ENCODE assay signal across 9 cellular contexts in the genomic region with DNA sequence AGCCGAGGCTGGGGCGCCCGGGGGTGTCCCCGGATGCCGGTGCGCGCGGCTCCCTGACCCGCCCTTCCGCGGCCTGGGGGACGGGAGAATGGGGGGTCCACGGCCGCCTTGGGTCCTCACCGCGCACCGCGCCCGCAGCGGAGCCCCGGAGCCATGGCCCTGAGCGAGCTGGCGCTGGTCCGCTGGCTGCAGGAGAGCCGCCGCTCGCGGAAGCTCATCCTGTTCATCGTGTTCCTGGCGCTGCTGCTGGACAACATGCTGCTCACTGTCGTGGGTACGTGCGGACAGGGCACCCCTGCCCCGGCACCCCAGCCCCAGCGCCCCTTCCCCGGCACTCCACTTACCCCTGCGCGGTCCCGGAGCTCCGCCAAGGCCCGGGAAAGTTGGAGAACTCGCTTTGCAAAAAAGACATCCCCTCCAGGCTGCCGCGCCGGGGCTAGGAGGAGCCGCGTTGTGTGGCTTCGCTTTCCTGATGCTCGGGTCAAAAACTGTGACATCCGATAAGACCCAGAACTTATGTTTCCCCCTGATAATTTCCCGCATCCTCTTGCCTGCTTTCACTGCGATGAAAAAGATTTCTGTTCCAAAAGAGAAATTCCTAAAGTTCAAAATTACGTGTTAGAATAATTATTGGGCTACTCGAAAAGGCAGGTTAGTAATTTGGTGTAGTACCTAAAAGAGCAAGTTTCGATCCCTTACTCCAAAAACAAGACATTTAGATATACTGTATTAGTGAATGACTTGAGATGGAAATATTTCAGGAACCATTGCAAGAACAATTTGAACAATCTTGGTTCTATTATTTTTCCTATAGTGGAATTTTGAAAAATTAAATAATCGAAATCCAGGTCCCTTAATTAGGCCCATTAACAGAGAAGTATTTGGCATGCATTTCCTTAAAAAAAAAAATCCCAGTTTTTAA. TPM values are rescaled to one million over a fixed set of nuclear protein-coding genes. Genes with fewer than 3 reads are reported as not detected.
DNase-seq lines count a peak whose midpoint lies in the region; ATAC-seq and TF ChIP-seq lines count a peak whose summit lies in the region.
"Had no signal": no experiment of that assay in that cellular context is flagged by ENCODE, and none has a peak within 500 bp of the region (broad histone marks: within the 10 kb centered on the region; RNA-seq: fewer than 3 reads in every experiment).

No MANE protein-coding gene starts in this region.

- TF ChIP-seq POLR2A in testis (IDR thresholded peaks at IDR 0.05), result no peak

- WGBS in testis, 2 donors, result 5 to 15% methylated on average over 12 to 42 of the region's 56 CpGs

- no peak overlapping the region for H3K27ac Mint-ChIP-seq in activated naive CD8-positive, alpha-beta T cell
- no peak overlapping the region for H3K27ac Mint-ChIP-seq in activated naive CD8-positive, alpha-beta T cell treated with anti-CD3 and anti-CD28 coated beads for 36 hours
- no peak overlapping the region for H3K27ac Mint-ChIP-seq in activated naive CD8-positive, alpha-beta T cell treated with anti-CD3 and anti-CD28 coated beads, Interleukin-2, amount 50 U/mL, for 24 hours

- H3K36me3 Mint-ChIP-seq in activated naive CD8-positive, alpha-beta T cell, result no peaks in the 10 kb centered on the region
- no peaks in the 10 kb centered on the region for H3K36me3 Mint-ChIP-seq in activated naive CD8-positive, alpha-beta T cell treated with anti-CD3 and anti-CD28 coated beads for 36 hours
- no peaks in the 10 kb centered on the region for H3K36me3 Mint-ChIP-seq in activated naive CD8-positive, alpha-beta T cell treated with anti-CD3 and anti-CD28 coated beads, Interleukin-2, amount 50 U/mL, for 24 hours (ENCODE audit: low read depth)

- H3K27me3 ChIP-seq in kidney epithelial cell (ENCODE audit: control insufficient read depth, insufficient read depth, low read length) (peaks cover 9% of the 10 kb centered on the region), testis (no peaks in the 10 kb centered on the region)

- no peak overlapping the region for H3K27ac ChIP-seq in testis

- ATAC-seq in activated naive CD8-positive, alpha-beta T cell treated with anti-CD3 and anti-CD28 coated beads, Interleukin-2, amount 50 U/mL, for 24 hours, result no peak

- H3K4me1 Mint-ChIP-seq in activated naive CD8-positive, alpha-beta T cell (ENCODE audit: low read depth), result peaks cover 12% of the 10 kb centered on the region
- peaks cover 4% of the 10 kb centered on the region for H3K4me1 Mint-ChIP-seq in activated naive CD8-positive, alpha-beta T cell treated with anti-CD3 and anti-CD28 coated beads for 36 hours
- H3K4me1 Mint-ChIP-seq in activated naive CD8-positive, alpha-beta T cell treated with anti-CD3 and anti-CD28 coated beads, Interleukin-2, amount 50 U/mL, for 24 hours, result peaks cover 3% of the 10 kb centered on the region

- intact Hi-C loops in testis (cut with DNase I; ENCODE audit: low total_unique reads), result no loop called here

- no peaks in the 10 kb centered on the region for H3K9me3 Mint-ChIP-seq in activated naive CD8-positive, alpha-beta T cell (ENCODE audit: low read depth)
- H3K9me3 Mint-ChIP-seq in activated naive CD8-positive, alpha-beta T cell treated with anti-CD3 and anti-CD28 coated beads for 36 hours, result no peaks in the 10 kb centered on the region
- no peaks in the 10 kb centered on the region for H3K9me3 Mint-ChIP-seq in activated naive CD8-positive, alpha-beta T cell treated with anti-CD3 and anti-CD28 coated beads, Interleukin-2, amount 50 U/mL, for 24 hours

- DNase-seq in activated naive CD8-positive, alpha-beta T cell treated with anti-CD3 and anti-CD28 coated beads for 36 hours, result no peak
- DNase-seq in activated naive CD8-positive, alpha-beta T cell treated with anti-CD3 and anti-CD28 coated beads, Interleukin-2, amount 50 U/mL, for 24 hours, result no peak
- DNase-seq in kidney epithelial cell (ENCODE audit: low read depth) (no peak), testis (peak; percentile 46), activated gamma-delta T cell treated with Interleukin-2 at 50 U/mL for 16 hours (no peak), NCI-H187 treated with DMSO at 0.1 percent for 48 hours (lab: John Stamatoyannopoulos, UW) (no peak)
- DNase-seq in activated CD8-positive, alpha-beta memory T cell treated with anti-CD3 and anti-CD28 coated beads, Interleukin-2, amount 50 U/mL, for 4 hours, result no peak

- H3K9me3 ChIP-seq in testis, result no peaks in the 10 kb centered on the region

- H3K4me3 ChIP-seq in kidney epithelial cell (ENCODE audit: low read depth, low read length) (peak overlapping the region; percentile 45), testis (peak overlapping the region; percentile 31 to 52)

- peak overlapping the region; percentile 65 for H3K4me3 Mint-ChIP-seq in activated naive CD8-positive, alpha-beta T cell
- H3K4me3 Mint-ChIP-seq in activated naive CD8-positive, alpha-beta T cell treated with anti-CD3 and anti-CD28 coated beads for 36 hours, result no peak overlapping the region
- H3K4me3 Mint-ChIP-seq in activated naive CD8-positive, alpha-beta T cell treated with anti-CD3 and anti-CD28 coated beads, Interleukin-2, amount 50 U/mL, for 24 hours, result peak overlapping the region; percentile 39

- H3K4me1 ChIP-seq in testis, result no peaks in the 10 kb centered on the region

- no peaks in the 10 kb centered on the region for H3K36me3 ChIP-seq in kidney epithelial cell (ENCODE audit: control insufficient read depth, insufficient read depth, low read length)
- no peaks in the 10 kb centered on the region for H3K36me3 ChIP-seq in testis (ENCODE audit: low read depth, missing control alignments)

- H3K27me3 Mint-ChIP-seq in activated naive CD8-positive, alpha-beta T cell, result peaks cover 20% of the 10 kb centered on the region
- H3K27me3 Mint-ChIP-seq in activated naive CD8-positive, alpha-beta T cell treated with anti-CD3 and anti-CD28 coated beads for 36 hours, result peaks cover 28% of the 10 kb centered on the region
- H3K27me3 Mint-ChIP-seq in activated naive CD8-positive, alpha-beta T cell treated with anti-CD3 and anti-CD28 coated beads, Interleukin-2, amount 50 U/mL, for 24 hours, result peaks cover 41% of the 10 kb centered on the region

- TF ChIP-seq CTCF in kidney epithelial cell (IDR thresholded peaks at IDR 0.05; ENCODE audit: insufficient read depth, low read length, poor library complexity, severe bottlenecking) (no peak), testis (IDR thresholded peaks at IDR 0.05) (no peak)

RNA-seq across cellular contexts. Expression of a gene that starts 0.9 kb away (rescaled TPM):
- not detected for total RNA-seq in activated naive CD8-positive, alpha-beta T cell treated with anti-CD3 and anti-CD28 coated beads for 36 hours
- total RNA-seq in kidney epithelial cell (0.75 and 1.5 TPM in 2 replicates), testis (1 to 10 TPM; 2.0 to 2.4 TPM)
- polyA plus RNA-seq in testis (ENCODE audit: insufficient read depth, low read depth, low replicate concordance), result 1.9 TPM
- total RNA-seq: SK-MEL-5 had no signal

RNA-seq across cellular contexts. Expression of a gene that starts 44.5 kb away (rescaled TPM):
- not detected for total RNA-seq in activated naive CD8-positive, alpha-beta T cell treated with anti-CD3 and anti-CD28 coated beads for 36 hours
- not detected in 2 replicates for total RNA-seq in kidney epithelial cell
- not detected for total RNA-seq in testis
- 0.66 TPM for polyA plus RNA-seq in testis (ENCODE audit: insufficient read depth, low read depth, low replicate concordance)
- total RNA-seq: SK-MEL-5 had no signal
